In genomic region chr7:80870806-80871205, GRCh38 we compare ENCODE assay signal across 23 cellular contexts. TPM values are rescaled to one million over a fixed set of nuclear protein-coding genes. Genes with fewer than 3 reads are reported as not detected.
A peak's percentile ranks its signal among the peaks of the same experiment; 100 is the strongest.
DNase-seq lines count a peak whose midpoint lies in the region; ATAC-seq, FAIRE-seq and TF ChIP-seq lines count a peak whose summit lies in the region.
"Had no signal": no experiment of that assay in that cellular context is flagged by ENCODE, and none has a peak within 500 bp of the region (broad histone marks: within the 10 kb centered on the region; RNA-seq: fewer than 3 reads in every experiment).

No MANE protein-coding gene starts in this region.

- H3K36me3 ChIP-seq in sigmoid colon = no peaks in the 10 kb centered on the region

- no peaks in the 10 kb centered on the region for H3K27me3 Mint-ChIP-seq in activated T-helper 1 cell treated with anti-CD3 and anti-CD28 coated beads, Interleukin-12 subunit alpha, Interleukin-12 subunit beta, Interleukin-2, Interleukin-4 antibody, amounts not matched to agents 30 ng/mL and 10 ng/mL and 1 ng/mL, durations not matched to agents 14 hours and 24 hours and 36 hours (ENCODE audit: insufficient read depth)
- H3K27me3 Mint-ChIP-seq: activated CD4-positive, alpha-beta T cell treated with anti-CD3 and anti-CD28 coated beads, Interleukin-2, amount 10 ng/mL, durations not matched to agents 7 days and 5 days; CD4-positive, alpha-beta T cell had no signal

- H3K27me3 ChIP-seq in sigmoid colon = no peaks in the 10 kb centered on the region

- no peak overlapping the region for H3K27ac Mint-ChIP-seq in activated T-helper 1 cell treated with anti-CD3 and anti-CD28 coated beads, Interleukin-12 subunit alpha, Interleukin-12 subunit beta, Interleukin-2, Interleukin-4 antibody, amounts not matched to agents 30 ng/mL and 10 ng/mL and 1 ng/mL, durations not matched to agents 14 hours and 24 hours and 36 hours
- H3K27ac Mint-ChIP-seq: activated CD4-positive, alpha-beta T cell treated with anti-CD3 and anti-CD28 coated beads, Interleukin-2, amount 10 ng/mL, durations not matched to agents 7 days and 5 days; CD4-positive, alpha-beta T cell had no signal

- no peak for ATAC-seq in omental fat pad (ENCODE audit: low FRiP score)
- no peak for ATAC-seq in left lobe of liver

- H3K4me3 ChIP-seq in sigmoid colon = no peak overlapping the region

- H3K4me1 ChIP-seq in sigmoid colon = peaks cover 0 to 27% (median 24%) of the 10 kb centered on the region in 4 donors

- no peaks in the 10 kb centered on the region for H3K4me1 Mint-ChIP-seq in activated T-helper 1 cell treated with anti-CD3 and anti-CD28 coated beads, Interleukin-12 subunit alpha, Interleukin-12 subunit beta, Interleukin-2, Interleukin-4 antibody, amounts not matched to agents 30 ng/mL and 10 ng/mL and 1 ng/mL, durations not matched to agents 14 hours and 24 hours and 36 hours (ENCODE audit: low read depth)
- H3K4me1 Mint-ChIP-seq: activated CD4-positive, alpha-beta T cell treated with anti-CD3 and anti-CD28 coated beads, Interleukin-2, amount 10 ng/mL, durations not matched to agents 7 days and 5 days had no signal

- no peaks in the 10 kb centered on the region for H3K36me3 Mint-ChIP-seq in activated T-helper 1 cell treated with anti-CD3 and anti-CD28 coated beads, Interleukin-12 subunit alpha, Interleukin-12 subunit beta, Interleukin-2, Interleukin-4 antibody, amounts not matched to agents 30 ng/mL and 10 ng/mL and 1 ng/mL, durations not matched to agents 14 hours and 24 hours and 36 hours (ENCODE audit: low read depth)

- peak overlapping the region; percentile 21 to 66 (median 46) for H3K27ac ChIP-seq in sigmoid colon

- no peak for TF ChIP-seq POLR2A in sigmoid colon (IDR thresholded peaks at IDR 0.05)

- TF ChIP-seq EP300 in sigmoid colon (IDR thresholded peaks at IDR 0.05) = no peak

- H3K9me3 Mint-ChIP-seq in activated T-helper 1 cell treated with anti-CD3 and anti-CD28 coated beads, Interleukin-12 subunit alpha, Interleukin-12 subunit beta, Interleukin-2, Interleukin-4 antibody, amounts not matched to agents 30 ng/mL and 10 ng/mL and 1 ng/mL, durations not matched to agents 14 hours and 24 hours and 36 hours = no peaks in the 10 kb centered on the region
- H3K9me3 Mint-ChIP-seq: activated CD4-positive, alpha-beta T cell treated with anti-CD3 and anti-CD28 coated beads, Interleukin-2, amount 10 ng/mL, durations not matched to agents 7 days and 5 days had no signal

- peak; percentile 98 for FAIRE-seq in G401.6 (lab: Jason Lieb, UNC)

- TF ChIP-seq CTCF in sigmoid colon (IDR thresholded peaks at IDR 0.05) (no peak), omental fat pad (IDR thresholded peaks at IDR 0.05) (no peak)

- 16 to 50% methylated on average over 3 of the region's 3 CpGs for WGBS in sigmoid colon, 2 donors

- intact Hi-C loops in sigmoid colon (cut with DNase I) = no loop called here
- intact Hi-C loops in activated T-helper 1 cell treated with anti-CD3 and anti-CD28 coated beads, Interleukin-12 subunit alpha, Interleukin-12 subunit beta, Interleukin-2, Interleukin-4 antibody, amounts not matched to agents 30 ng/mL and 10 ng/mL and 1 ng/mL, durations not matched to agents 14 hours and 24 hours and 36 hours (cut with micrococcal nuclease) = no loop called here

- no peak overlapping the region for H3K4me3 Mint-ChIP-seq in activated T-helper 1 cell treated with anti-CD3 and anti-CD28 coated beads, Interleukin-12 subunit alpha, Interleukin-12 subunit beta, Interleukin-2, Interleukin-4 antibody, amounts not matched to agents 30 ng/mL and 10 ng/mL and 1 ng/mL, durations not matched to agents 14 hours and 24 hours and 36 hours
- H3K4me3 Mint-ChIP-seq: activated CD4-positive, alpha-beta T cell treated with anti-CD3 and anti-CD28 coated beads, Interleukin-2, amount 10 ng/mL, durations not matched to agents 7 days and 5 days; CD4-positive, alpha-beta T cell had no signal

- DNase-seq in NCI-H69 (lab: John Stamatoyannopoulos, UW) (peak; percentile 86), left kidney (ENCODE audit: low read depth, low spot score) (peak; percentile 26), sigmoid colon (no peak), omental fat pad (ENCODE audit: low spot score) (no peak), left lobe of liver (ENCODE audit: low spot score) (no peak)
- no peak for DNase-seq in activated T-helper 1 cell treated with anti-CD3 and anti-CD28 coated beads, Interleukin-12 subunit alpha, Interleukin-12 subunit beta, Interleukin-2, Interleukin-4 antibody, amounts not matched to agents 30 ng/mL and 10 ng/mL and 1 ng/mL, durations not matched to agents 14 hours and 24 hours and 36 hours (ENCODE audit: low spot score)
- DNase-seq: activated CD4-positive, alpha-beta T cell treated with anti-CD3 and anti-CD28 coated beads, Interleukin-2, amount 10 ng/mL, durations not matched to agents 7 days and 5 days; activated naive CD4-positive, alpha-beta T cell treated with Interleukin-2 at 50 U/mL for 16 hours; activated T-cell treated with anti-CD3 and anti-CD28 coated beads, Interleukin-2, amount 50 U/mL, for 48 hours; CD4-positive, alpha-beta T cell; DMS153; effector CD8-positive, alpha-beta T cell; erythroblast; foreskin melanocyte; hypothalamus; KBM-7; NCI-H1436; NCI-H524 treated with DMSO at 0.1 percent for 48 hours; occipital lobe; retina; RPMI8226; T-helper 9 cell had no signal

- no peaks in the 10 kb centered on the region for H3K9me3 ChIP-seq in sigmoid colon

RNA-seq across cellular contexts. Expression of gene SEMA3C, which starts 48.0 kb away (rescaled TPM):
- total RNA-seq in sigmoid colon = 100 to 1,000 TPM; 213 to 298 (median 250) TPM
- polyA plus RNA-seq in sigmoid colon = 10 to 100 TPM in 1 of 3 donors, 1 to 10 TPM in 2; 8.4 to 20.6 (median 8.6) TPM
- total RNA-seq in omental fat pad = 100 to 1,000 TPM in 2 of 4 donors, 10 to 100 TPM in 2; 46.2 to 201 (median 126) TPM
- total RNA-seq in activated T-helper 1 cell treated with anti-CD3 and anti-CD28 coated beads, Interleukin-12 subunit alpha, Interleukin-12 subunit beta, Interleukin-2, Interleukin-4 antibody, amounts not matched to agents 30 ng/mL and 10 ng/mL and 1 ng/mL, durations not matched to agents 14 hours and 24 hours and 36 hours = not detected in 2 replicates
- 0.86 TPM for total RNA-seq in left lobe of liver
- total RNA-seq: activated CD4-positive, alpha-beta T cell treated with anti-CD3 and anti-CD28 coated beads, Interleukin-2, amount 10 ng/mL, durations not matched to agents 7 days and 5 days had no signal

Comparison
In these comparisons a context has a peak if more than half of its experiments do, and no peak if none do; other contexts are left out.
1. DNase-seq: peak in NCI-H69 (single experiment) and left kidney (single experiment); none in sigmoid colon (single experiment), omental fat pad (single experiment), activated T-helper 1 cell treated with anti-CD3 and anti-CD28 coated beads, Interleukin-12 subunit alpha, Interleukin-12 subunit beta, Interleukin-2, Interleukin-4 antibody, amounts not matched to agents 30 ng/mL and 10 ng/mL and 1 ng/mL, durations not matched to agents 14 hours and 24 hours and 36 hours (single experiment) and left lobe of liver (single experiment).
2. RNA of gene SEMA3C, which starts 48.0 kb away (total RNA-seq): 213 to 298 TPM in sigmoid colon and 46.2 to 201 TPM in omental fat pad; 0.86 TPM in left lobe of liver (single experiment) and not detected in activated T-helper 1 cell treated with anti-CD3 and anti-CD28 coated beads, Interleukin-12 subunit alpha, Interleukin-12 subunit beta, Interleukin-2, Interleukin-4 antibody, amounts not matched to agents 30 ng/mL and 10 ng/mL and 1 ng/mL, durations not matched to agents 14 hours and 24 hours and 36 hours; every median in the first group is over 10 times any median in the second.